5 cellular contexts compared by ENCODE assay signal in genomic region chr18:27632706-27633105, GRCh38.
"Had no signal": no experiment of that assay in that cellular context is flagged by ENCODE, and none has a peak within 500 bp of the region (broad histone marks: within the 10 kb centered on the region; RNA-seq: fewer than 3 reads in every experiment).

No MANE protein-coding gene starts in this region.

- H3K27me3 Mint-ChIP-seq: IgD-negative memory B cell had no signal

- H3K4me3 ChIP-seq: K562 had no signal

- H3K27ac Mint-ChIP-seq: IgD-negative memory B cell had no signal

- H3K27ac ChIP-seq: HL-60 had no signal

- H3K36me3 Mint-ChIP-seq: IgD-negative memory B cell had no signal

- H3K4me1 Mint-ChIP-seq: IgD-negative memory B cell had no signal

- H3K4me3 Mint-ChIP-seq: IgD-negative memory B cell had no signal

- DNase-seq: IMR-90, KBM-7 had no signal
